In the genomic region with DNA sequence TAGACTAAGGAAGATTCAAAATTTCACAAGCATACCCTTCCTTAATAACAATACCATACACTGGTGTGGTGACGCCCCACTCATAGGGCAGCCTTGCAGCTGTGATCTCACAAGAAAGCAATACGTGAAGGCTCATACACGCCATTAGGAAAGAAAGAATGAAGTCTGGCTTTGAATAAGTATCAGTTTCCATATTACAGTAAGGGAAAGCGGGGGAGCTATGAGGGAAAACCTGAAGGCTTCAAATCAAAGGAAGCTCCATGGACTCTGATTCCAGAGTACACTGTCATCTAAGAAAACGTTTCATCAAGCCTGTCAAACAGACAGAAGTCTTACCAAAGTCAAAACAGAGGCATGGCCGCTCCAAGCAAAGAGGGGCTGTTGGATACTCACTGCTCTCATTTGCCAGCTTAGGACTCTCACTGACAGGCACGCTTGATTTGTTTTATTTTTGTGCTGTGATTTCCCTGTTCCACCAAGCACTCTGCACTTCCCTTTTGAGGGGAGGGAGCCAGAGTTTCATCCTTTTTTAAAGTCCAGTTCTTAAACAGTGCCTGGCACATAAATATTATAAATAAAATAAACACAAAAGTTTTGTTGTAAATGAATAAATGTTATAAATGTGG, we compare ENCODE assay signal across 11 cellular contexts.
A peak's percentile ranks its signal among the peaks of the same experiment; 100 is the strongest.
DNase-seq lines count a peak whose midpoint lies in the region; ATAC-seq and TF ChIP-seq lines count a peak whose summit lies in the region.
"Had no signal": no experiment of that assay in that cellular context is flagged by ENCODE, and none has a peak within 500 bp of the region (broad histone marks: within the 10 kb centered on the region; RNA-seq: fewer than 3 reads in every experiment).

No MANE protein-coding gene starts in this region.

- H3K9me3 Mint-ChIP-seq in WTC11 (peaks cover 3% of the 10 kb centered on the region; the same call in 1 of the 2 replicates), nephron (no peaks in the 10 kb centered on the region)
- H3K9me3 Mint-ChIP-seq: activated naive CD4-positive, alpha-beta T cell treated with anti-CD3 and anti-CD28 coated beads, Interleukin-2, amount 50 U/mL, for 72 hours; CD4-positive, alpha-beta T cell had no signal

- in situ Hi-C loops in GM13977 (cut with MboI; ENCODE audit: low pct_unique_long_range_greater_than_20kb, low sequenced_read_pairs, unreplicated experiment), result no loop called here

- CTCF ChIA-PET in WTC11 (lab: Charles Lee), result interaction anchor here (2.1 kb wide), 1 partner anchor 113 kb away, joined by 7 read pairs; no protein-coding TSS in a partner anchor

- peak; percentile 54 for ATAC-seq in HG02623 (IDR thresholded peaks at IDR 0.05; ENCODE audit: unreplicated experiment)
- no peak for ATAC-seq in WTC11
- no peak for ATAC-seq in HG03175 (IDR thresholded peaks at IDR 0.05; ENCODE audit: unreplicated experiment)
- ATAC-seq: activated naive CD4-positive, alpha-beta T cell treated with anti-CD3 and anti-CD28 coated beads, Interleukin-2, amount 50 U/mL, for 72 hours had no signal

- DNase-seq in GM13977 (ENCODE audit: low spot score) (peak; percentile 49), WTC11 (ENCODE audit: low spot score) (no peak), NCI-H1105 (lab: John Stamatoyannopoulos, UW) (no peak), superior temporal gyrus (ENCODE audit: extremely low spot score) (no peak)
- no peak for DNase-seq in effector CD8-positive, alpha-beta T cell (lab: John Stamatoyannopoulos, UW)
- DNase-seq: activated CD4-positive, CD25-positive, alpha-beta regulatory T cell; CD4-positive, alpha-beta T cell had no signal

- H3K36me3 Mint-ChIP-seq in WTC11, result no peaks in the 10 kb centered on the region
- H3K36me3 Mint-ChIP-seq in nephron (ENCODE audit: low read depth), result no peaks in the 10 kb centered on the region
- H3K36me3 Mint-ChIP-seq: activated naive CD4-positive, alpha-beta T cell treated with anti-CD3 and anti-CD28 coated beads, Interleukin-2, amount 50 U/mL, for 72 hours had no signal

- H3K4me1 Mint-ChIP-seq in WTC11, result peaks cover 55% of the 10 kb centered on the region
- H3K4me1 Mint-ChIP-seq in nephron, result peaks cover 65% of the 10 kb centered on the region

- H3K27ac Mint-ChIP-seq in WTC11 (peak overlapping the region; percentile 46; the same call in 1 of the 2 replicates), nephron (peak overlapping the region; percentile 80 to 97 (median 95))
- H3K27ac Mint-ChIP-seq: activated naive CD4-positive, alpha-beta T cell treated with anti-CD3 and anti-CD28 coated beads, Interleukin-2, amount 50 U/mL, for 72 hours; CD4-positive, alpha-beta T cell had no signal

- POLR2A ChIA-PET in WTC11 (lab: Charles Lee), result no interaction called here

- TF ChIP-seq CTCF in GM13977 (IDR thresholded peaks at IDR 0.05; ENCODE audit: extremely low read depth, insufficient read depth, missing control alignments), result no peak
- no peak for TF ChIP-seq CTCF in WTC11 (IDR thresholded peaks at IDR 0.05)
- TF ChIP-seq CTCF in nephron (IDR thresholded peaks at IDR 0.05; ENCODE audit: unreplicated experiment in 3 of 3), result no peak

- no peak overlapping the region for H3K4me3 Mint-ChIP-seq in WTC11
- no peak overlapping the region for H3K4me3 Mint-ChIP-seq in nephron
- H3K4me3 Mint-ChIP-seq: CD4-positive, alpha-beta T cell had no signal

- H3K27me3 Mint-ChIP-seq in WTC11 (ENCODE audit: low read depth), result no peaks in the 10 kb centered on the region
- peaks cover 3% of the 10 kb centered on the region for H3K27me3 Mint-ChIP-seq in nephron (ENCODE audit: low read depth)
- H3K27me3 Mint-ChIP-seq: CD4-positive, alpha-beta T cell had no signal

TF ChIP-seq in WTC11, 78 proteins besides CTCF, POLR2A, EP300 and RAD21:
- TF ChIP-seq ZBTB21 (CRISPR knock-in tag; IDR thresholded peaks at IDR 0.05; ENCODE audit: borderline replicate concordance) (no peak), ESRRA (CRISPR knock-in tag; IDR thresholded peaks at IDR 0.05; ENCODE audit: borderline replicate concordance) (no peak), ZNF423 (CRISPR knock-in tag; IDR thresholded peaks at IDR 0.05) (no peak), ZNF138 (CRISPR knock-in tag; conservative IDR thresholded peaks at IDR 0.05) (no peak), EMX1 (CRISPR knock-in tag; IDR thresholded peaks at IDR 0.05) (no peak), CBFB (CRISPR knock-in tag; IDR thresholded peaks at IDR 0.05; ENCODE audit: low read depth) (no peak), ELF4 (CRISPR knock-in tag; IDR thresholded peaks at IDR 0.05; ENCODE audit: low read depth) (no peak), ZNF396 (CRISPR knock-in tag; IDR thresholded peaks at IDR 0.05; ENCODE audit: borderline replicate concordance) (no peak), NR2C2 (CRISPR knock-in tag; IDR thresholded peaks at IDR 0.05) (no peak), RELA (CRISPR knock-in tag; IDR thresholded peaks at IDR 0.05; ENCODE audit: borderline replicate concordance) (no peak), TEAD4 (CRISPR knock-in tag; IDR thresholded peaks at IDR 0.05) (no peak), HMGA2 (CRISPR knock-in tag; IDR thresholded peaks at IDR 0.05) (no peak), NFE2L1 (CRISPR knock-in tag; IDR thresholded peaks at IDR 0.05) (no peak), ATF6 (CRISPR knock-in tag; IDR thresholded peaks at IDR 0.05) (no peak)
- TF ChIP-seq, protein P1, sequence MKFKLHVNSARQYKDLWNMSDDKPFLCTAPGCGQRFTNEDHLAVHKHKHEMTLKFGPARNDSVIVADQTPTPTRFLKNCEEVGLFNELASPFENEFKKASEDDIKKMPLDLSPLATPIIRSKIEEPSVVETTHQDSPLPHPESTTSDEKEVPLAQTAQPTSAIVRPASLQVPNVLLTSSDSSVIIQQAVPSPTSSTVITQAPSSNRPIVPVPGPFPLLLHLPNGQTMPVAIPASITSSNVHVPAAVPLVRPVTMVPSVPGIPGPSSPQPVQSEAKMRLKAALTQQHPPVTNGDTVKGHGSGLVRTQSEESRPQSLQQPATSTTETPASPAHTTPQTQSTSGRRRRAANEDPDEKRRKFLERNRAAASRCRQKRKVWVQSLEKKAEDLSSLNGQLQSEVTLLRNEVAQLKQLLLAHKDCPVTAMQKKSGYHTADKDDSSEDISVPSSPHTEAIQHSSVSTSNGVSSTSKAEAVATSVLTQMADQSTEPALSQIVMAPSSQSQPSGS (CRISPR knock-in tag; IDR thresholded peaks at IDR 0.05; ENCODE audit: borderline replicate concordance, low read depth), result no peak
- TF ChIP-seq, protein P2, sequence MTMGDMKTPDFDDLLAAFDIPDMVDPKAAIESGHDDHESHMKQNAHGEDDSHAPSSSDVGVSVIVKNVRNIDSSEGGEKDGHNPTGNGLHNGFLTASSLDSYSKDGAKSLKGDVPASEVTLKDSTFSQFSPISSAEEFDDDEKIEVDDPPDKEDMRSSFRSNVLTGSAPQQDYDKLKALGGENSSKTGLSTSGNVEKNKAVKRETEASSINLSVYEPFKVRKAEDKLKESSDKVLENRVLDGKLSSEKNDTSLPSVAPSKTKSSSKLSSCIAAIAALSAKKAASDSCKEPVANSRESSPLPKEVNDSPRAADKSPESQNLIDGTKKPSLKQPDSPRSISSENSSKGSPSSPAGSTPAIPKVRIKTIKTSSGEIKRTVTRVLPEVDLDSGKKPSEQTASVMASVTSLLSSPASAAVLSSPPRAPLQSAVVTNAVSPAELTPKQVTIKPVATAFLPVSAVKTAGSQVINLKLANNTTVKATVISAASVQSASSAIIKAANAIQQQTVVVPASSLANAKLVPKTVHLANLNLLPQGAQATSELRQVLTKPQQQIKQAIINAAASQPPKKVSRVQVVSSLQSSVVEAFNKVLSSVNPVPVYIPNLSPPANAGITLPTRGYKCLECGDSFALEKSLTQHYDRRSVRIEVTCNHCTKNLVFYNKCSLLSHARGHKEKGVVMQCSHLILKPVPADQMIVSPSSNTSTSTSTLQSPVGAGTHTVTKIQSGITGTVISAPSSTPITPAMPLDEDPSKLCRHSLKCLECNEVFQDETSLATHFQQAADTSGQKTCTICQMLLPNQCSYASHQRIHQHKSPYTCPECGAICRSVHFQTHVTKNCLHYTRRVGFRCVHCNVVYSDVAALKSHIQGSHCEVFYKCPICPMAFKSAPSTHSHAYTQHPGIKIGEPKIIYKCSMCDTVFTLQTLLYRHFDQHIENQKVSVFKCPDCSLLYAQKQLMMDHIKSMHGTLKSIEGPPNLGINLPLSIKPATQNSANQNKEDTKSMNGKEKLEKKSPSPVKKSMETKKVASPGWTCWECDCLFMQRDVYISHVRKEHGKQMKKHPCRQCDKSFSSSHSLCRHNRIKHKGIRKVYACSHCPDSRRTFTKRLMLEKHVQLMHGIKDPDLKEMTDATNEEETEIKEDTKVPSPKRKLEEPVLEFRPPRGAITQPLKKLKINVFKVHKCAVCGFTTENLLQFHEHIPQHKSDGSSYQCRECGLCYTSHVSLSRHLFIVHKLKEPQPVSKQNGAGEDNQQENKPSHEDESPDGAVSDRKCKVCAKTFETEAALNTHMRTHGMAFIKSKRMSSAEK (CRISPR knock-in tag; IDR thresholded peaks at IDR 0.05; ENCODE audit: borderline replicate concordance), result no peak
